In the genomic region with DNA sequence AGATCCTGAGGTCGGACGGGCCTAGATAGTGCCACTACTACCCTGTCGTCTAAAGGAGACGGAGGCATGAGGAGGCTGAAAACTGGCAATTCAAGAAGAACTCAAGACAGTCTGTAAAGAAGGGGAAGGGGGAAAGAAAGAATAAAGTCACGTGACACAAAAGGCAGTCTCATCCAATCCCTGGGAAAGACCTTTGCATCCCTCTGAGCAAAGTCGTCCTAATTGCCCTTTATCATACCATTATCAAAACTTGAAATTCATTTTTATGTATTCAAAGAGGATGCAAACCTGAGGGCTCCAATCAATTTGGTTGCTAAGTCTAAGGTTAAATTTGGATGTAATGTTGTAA, we compare ENCODE assay signal across 19 cellular contexts. TPM values are rescaled to one million over a fixed set of nuclear protein-coding genes. Genes with fewer than 3 reads are reported as not detected.
DNase-seq lines count a peak whose midpoint lies in the region; ATAC-seq and TF ChIP-seq lines count a peak whose summit lies in the region.
"Had no signal": no experiment of that assay in that cellular context is flagged by ENCODE, and none has a peak within 500 bp of the region (broad histone marks: within the 10 kb centered on the region; RNA-seq: fewer than 3 reads in every experiment).

No MANE protein-coding gene starts in this region.

- DNase-seq in CD4-positive, alpha-beta T cell: no peak
- no peak for DNase-seq in IMR-90
- peak; percentile 42 for DNase-seq in pons (ENCODE audit: low spot score)
- DNase-seq in NCI-H82 (lab: John Stamatoyannopoulos, UW): no peak
- no peak for DNase-seq in stimulated activated naive CD4-positive, alpha-beta T cell (lab: John Stamatoyannopoulos, UW)
- DNase-seq: activated CD8-positive, alpha-beta T cell treated with anti-CD3 and anti-CD28 coated beads for 36 hours; activated naive CD4-positive, alpha-beta T cell treated with anti-CD3 and anti-CD28 coated beads, Interleukin-2, amount 50 U/mL, for 16 hours; Caco-2; kidney; naive thymus-derived CD8-positive, alpha-beta T cell; NCI-H1105; NCI-H446 treated with DMSO at 0.1 percent for 48 hours had no signal

- H2AK9ac ChIP-seq in IMR-90 (replicated peaks; ENCODE audit: low read depth, low read length, poor library complexity): no peak overlapping the region

- H2AFZ ChIP-seq in IMR-90 (replicated peaks; ENCODE audit: low read length, poor library complexity): peak overlapping the region; percentile 27

- no TSS peak for BruUV-seq in IMR-90 (replicated peaks; lab: Mats Ljungman, UMichigan)

- no CpG with 5 or more reads among the region's 6 CpGs for WGBS in IMR-90 (ENCODE audit: extremely low coverage in 2 of 2, insufficient read length in 1 of 2), 2 experiments

- H2AK5ac ChIP-seq in IMR-90 (ENCODE audit: low read depth, low read length): peak overlapping the region; percentile 37; the same call in 1 of the 2 replicates

- ATAC-seq in CD4-positive, alpha-beta T cell (ENCODE audit: poor library complexity): no peak
- ATAC-seq in IMR-90 (ENCODE audit: low read depth) (no peak), HG03520 (IDR thresholded peaks at IDR 0.05; ENCODE audit: unreplicated experiment) (no peak), GM18498 (IDR thresholded peaks at IDR 0.05; ENCODE audit: unreplicated experiment) (no peak)
- ATAC-seq: activated CD8-positive, alpha-beta T cell treated with anti-CD3 and anti-CD28 coated beads for 36 hours; gastroesophageal sphincter; naive thymus-derived CD8-positive, alpha-beta T cell had no signal

- peak overlapping the region; percentile 95 for H3K4me2 ChIP-seq in IMR-90 (ENCODE audit: low read depth, low read length)

- POLR2A ChIA-PET in CD4-positive, alpha-beta T cell (lab: Charles Lee): interaction anchor here (4.8 to 7.2 kb wide), 2 partner anchors 12 to 29 kb away, joined by 103 to 172 read pairs; no protein-coding TSS in a partner anchor
- POLR2A ChIA-PET in IMR-90 (lab: Charles Lee; ENCODE audit: unreplicated experiment): no interaction called here

- CTCF ChIA-PET in CD4-positive, alpha-beta T cell (lab: Charles Lee): interaction anchor here (1.5 kb wide), 1 partner anchor 17 kb away, joined by 3 read pairs; no protein-coding TSS in a partner anchor
- CTCF ChIA-PET in IMR-90 (lab: Yijun Ruan, JAX): interaction anchor here (0.6 to 1.7 kb wide), 3 partner anchors 194 to 716 kb away, joined by 3 to 9 read pairs (median 5); no protein-coding TSS in a partner anchor

- peak overlapping the region; percentile 74 for H3K4me3 ChIP-seq in IMR-90 (ENCODE audit: insufficient read depth, low read depth, low read length)

- in situ Hi-C loops in IMR-90 (cut with MboI; ENCODE audit: low sequenced_read_pairs): loop anchor here (5.0 to 25.0 kb wide), 4 partner anchors 255 to 898 kb away; no protein-coding TSS in a partner anchor

- no peaks in the 10 kb centered on the region for H3K9me3 Mint-ChIP-seq in CD4-positive, alpha-beta T cell
- H3K9me3 Mint-ChIP-seq: activated CD8-positive, alpha-beta T cell treated with anti-CD3 and anti-CD28 coated beads for 36 hours; naive thymus-derived CD8-positive, alpha-beta T cell; T-helper 2 cell treated with Interferon-gamma antibody and Interleukin-4, amounts not matched to agents 5 μg/mL and 100 μg/mL, for 36 hours had no signal

- H3K27me3 ChIP-seq in CD4-positive, alpha-beta T cell (ENCODE audit: control insufficient read depth, insufficient read depth, low read length): no peaks in the 10 kb centered on the region
- no peaks in the 10 kb centered on the region for H3K27me3 ChIP-seq in IMR-90 (ENCODE audit: control insufficient read depth, insufficient read depth, low read length)
- H3K27me3 ChIP-seq: gastroesophageal sphincter, Peyer's patch, tibial nerve had no signal

- peaks cover 67% of the 10 kb centered on the region for H4K20me1 ChIP-seq in IMR-90 (ENCODE audit: insufficient read depth, low read length)

- no peak for TF ChIP-seq RAD21 in IMR-90 (IDR thresholded peaks at IDR 0.05; ENCODE audit: low read length)

- peak overlapping the region; percentile 97 for H3K23ac ChIP-seq in IMR-90 (ENCODE audit: low read depth, low read length)

- no peak for TF ChIP-seq POLR2A in IMR-90 (IDR thresholded peaks at IDR 0.05; ENCODE audit: low read depth, low read length)

- no peak overlapping the region for H4K91ac ChIP-seq in IMR-90 (ENCODE audit: insufficient read depth, low read depth, low read length)

- H3K36me3 ChIP-seq in IMR-90 (ENCODE audit: control insufficient read depth, insufficient read depth, low read length): peaks cover 33% of the 10 kb centered on the region
- H3K36me3 ChIP-seq: Peyer's patch, tibial nerve had no signal

- H2BK120ac ChIP-seq in IMR-90 (ENCODE audit: low read depth, low read length): no peak overlapping the region

- H2BK15ac ChIP-seq in IMR-90 (ENCODE audit: low read depth, low read length): 0 out of 3 replicates have a peak overlapping the region, but pooled peaks have one; percentile 2

- H4K8ac ChIP-seq in IMR-90 (ENCODE audit: low read depth in 2 of 2, low read length in 2 of 2): no peak overlapping the region

- H3K18ac ChIP-seq in IMR-90 (ENCODE audit: low read depth, low read length): no peak overlapping the region

- H3K14ac ChIP-seq in IMR-90 (replicated peaks; ENCODE audit: low read depth, low read length): peak overlapping the region; percentile 38

- 0 out of 2 replicates have a peak overlapping the region, but pooled peaks have one; percentile 9 for H3K4ac ChIP-seq in IMR-90 (ENCODE audit: low read depth, low read length)

- intact Hi-C loops in CD4-positive, alpha-beta T cell (cut with DNase I, micrococcal nuclease): loop anchor here (2.0 to 10.0 kb wide), 6 partner anchors 25 to 875 kb away; partner anchors contain the start of genes MIA3 (in 1 of the 2) and TAF1A (in 1 of the 2)
- intact Hi-C loops in IMR-90 (cut with micrococcal nuclease): loop anchor here (5.0 kb wide), 2 partner anchors 148 to 302 kb away; no protein-coding TSS in a partner anchor

- no peak for TF ChIP-seq CTCF in CD4-positive, alpha-beta T cell (IDR thresholded peaks at IDR 0.05)
- TF ChIP-seq CTCF in IMR-90 (conservative IDR thresholded peaks at IDR 0.05; ENCODE audit: low read depth, low read length): no peak

- peaks cover 31% of the 10 kb centered on the region for H3K9me1 ChIP-seq in IMR-90 (ENCODE audit: insufficient read depth, low read length)

- no peak overlapping the region for H2BK20ac ChIP-seq in IMR-90 (ENCODE audit: low read depth, low read length)

- H3K27ac ChIP-seq in CD4-positive, alpha-beta T cell (ENCODE audit: low read depth, low read length): no peak overlapping the region
- peak overlapping the region; percentile 6; the same call in 1 of the 2 replicates for H3K27ac ChIP-seq in IMR-90 (ENCODE audit: insufficient read depth, low read length)
- H3K27ac ChIP-seq in cingulate gyrus (ENCODE audit: low read depth, low read length): peak overlapping the region; percentile 62

- no peak overlapping the region for H3K27ac Mint-ChIP-seq in CD4-positive, alpha-beta T cell
- H3K27ac Mint-ChIP-seq: activated CD8-positive, alpha-beta T cell treated with anti-CD3 and anti-CD28 coated beads for 36 hours; T-helper 2 cell treated with Interferon-gamma antibody and Interleukin-4, amounts not matched to agents 5 μg/mL and 100 μg/mL, for 36 hours had no signal

- no peak overlapping the region for H2BK5ac ChIP-seq in IMR-90 (ENCODE audit: low read depth, low read length, poor library complexity, severe bottlenecking)

- H3K4me3 Mint-ChIP-seq in CD4-positive, alpha-beta T cell: peak overlapping the region; percentile 68
- H3K4me3 Mint-ChIP-seq: activated CD8-positive, alpha-beta T cell treated with anti-CD3 and anti-CD28 coated beads for 36 hours; T-helper 2 cell treated with Interferon-gamma antibody and Interleukin-4, amounts not matched to agents 5 μg/mL and 100 μg/mL, for 36 hours had no signal

- H3K4me1 ChIP-seq in IMR-90 (ENCODE audit: control insufficient read depth, insufficient read depth, low read length): peaks cover 24% of the 10 kb centered on the region

- dilution Hi-C loops in IMR-90 (cut with HindIII; ENCODE audit: low sequenced_read_pairs, unreplicated experiment): no loop called here

- H3K36me3 Mint-ChIP-seq in CD4-positive, alpha-beta T cell (ENCODE audit: low read depth): peaks cover 17% of the 10 kb centered on the region

- peak overlapping the region; percentile 88; the same call in 1 of the 2 replicates for H3K9ac ChIP-seq in IMR-90 (ENCODE audit: low read depth, low read length)

- H3K79me1 ChIP-seq in IMR-90 (ENCODE audit: low read depth in 1 of 2, low read length in 2 of 2): peaks cover 9 to 62% of the 10 kb centered on the region in 2 experiments; a peak in 3 of 4 replicates

- peak overlapping the region; percentile 23; the same call in 1 of the 2 replicates for H3K56ac ChIP-seq in IMR-90 (ENCODE audit: extremely low read depth, insufficient read depth, low read length)

- H3K4me1 Mint-ChIP-seq in CD4-positive, alpha-beta T cell (ENCODE audit: low read depth): peaks cover 42% of the 10 kb centered on the region

- H3K9me3 ChIP-seq in CD4-positive, alpha-beta T cell (ENCODE audit: control insufficient read depth, low read length): no peaks in the 10 kb centered on the region
- H3K9me3 ChIP-seq in IMR-90 (ENCODE audit: control insufficient read depth, insufficient read depth, low read length): no peaks in the 10 kb centered on the region
- H3K9me3 ChIP-seq: Caco-2, gastroesophageal sphincter, Peyer's patch, tibial nerve had no signal

- no peaks in the 10 kb centered on the region for H3K27me3 Mint-ChIP-seq in CD4-positive, alpha-beta T cell
- H3K27me3 Mint-ChIP-seq: activated CD8-positive, alpha-beta T cell treated with anti-CD3 and anti-CD28 coated beads for 36 hours; naive thymus-derived CD8-positive, alpha-beta T cell had no signal

- no peak overlapping the region for H4K5ac ChIP-seq in IMR-90 (ENCODE audit: low read depth, low read length)

TF ChIP-seq in IMR-90, 13 proteins besides CTCF, POLR2A, EP300 and RAD21 (continues in another document):
- TF ChIP-seq MAFK (IDR thresholded peaks at IDR 0.05; ENCODE audit: low read depth, low read length): no peak
- no peak for TF ChIP-seq BHLHE40 (IDR thresholded peaks at IDR 0.05; ENCODE audit: low read depth, low read length)
- no peak for TF ChIP-seq CHD1 (IDR thresholded peaks at IDR 0.05; ENCODE audit: low read depth, low read length)
- no peak for TF ChIP-seq USF2 (IDR thresholded peaks at IDR 0.05; ENCODE audit: low read depth, low read length)
- no peak for TF ChIP-seq RFX5 (IDR thresholded peaks at IDR 0.05; ENCODE audit: low read depth, low read length)

RNA-seq across cellular contexts. Expression of gene DUSP10, which starts 2.2 kb away (rescaled TPM):
- 10 to 100 TPM; 66.9 to 70.9 TPM for total RNA-seq in CD4-positive, alpha-beta T cell
- 59.1 and 71.4 TPM in 2 replicates for total RNA-seq in IMR-90 (2012; rRNA removed)
- polyA plus RNA-seq in IMR-90 (2012; rRNA removed): 41.7 and 44.8 TPM in 2 replicates
- polyA plus RNA-seq in IMR-90 (2012; cell fraction: cytosol; rRNA removed): 23.4 and 35.1 TPM in 2 replicates
- polyA plus RNA-seq in IMR-90 (2012; cell fraction: nucleus; rRNA removed; ENCODE audit: low replicate concordance): 32.9 and 43.8 TPM in 2 replicates
